ENCODE assay signal across 1 cellular context in the genomic region with DNA sequence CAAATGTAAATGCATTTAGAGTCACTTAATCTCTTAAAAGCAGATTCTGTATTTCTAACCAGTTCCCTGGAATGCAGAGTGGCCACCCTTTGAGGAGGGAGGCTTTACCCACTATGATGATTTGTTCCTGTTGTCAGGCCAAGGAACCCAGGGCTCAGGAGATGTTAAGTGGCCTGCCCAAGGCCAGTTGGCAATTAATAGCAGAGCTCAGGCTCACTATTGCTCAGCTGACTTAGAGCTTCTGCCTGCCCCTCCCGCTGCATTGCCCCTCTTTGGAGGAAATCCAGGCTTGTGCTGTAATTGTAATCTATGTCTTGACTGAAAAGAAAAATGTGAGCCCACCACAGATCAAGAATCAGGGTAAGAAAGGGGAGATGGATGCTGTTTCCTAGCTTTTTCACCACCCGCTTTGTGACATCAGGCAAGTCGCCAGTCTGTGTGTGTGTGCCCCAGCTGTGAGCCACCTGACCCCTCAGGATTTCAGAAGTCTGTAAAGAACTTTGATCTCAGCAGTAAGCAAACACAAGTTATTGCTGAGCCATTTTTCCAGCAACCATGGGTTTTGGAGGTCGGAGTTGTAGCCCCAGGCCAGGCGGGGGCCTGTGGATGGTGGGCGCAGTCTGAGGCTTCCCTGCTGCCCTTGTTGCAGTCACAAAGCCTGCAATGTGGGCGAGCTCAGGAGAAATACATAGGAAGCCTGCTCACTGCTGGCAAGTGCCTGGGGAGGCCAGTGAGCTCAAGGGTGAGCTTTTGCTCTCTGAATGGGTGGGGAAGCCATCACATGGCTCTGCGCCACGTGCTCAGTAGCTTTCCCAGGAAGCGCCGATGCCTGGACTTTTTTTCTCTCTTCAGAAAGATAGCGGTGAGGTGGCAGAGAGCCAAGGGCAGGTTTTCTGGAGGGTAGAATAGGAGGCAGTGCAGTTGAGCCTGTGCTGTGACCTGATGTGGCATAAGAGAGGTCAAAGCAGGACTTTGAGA.
TF ChIP-seq lines count a peak whose summit lies in the region.

No MANE protein-coding gene starts in this region.

TF ChIP-seq in HepG2, 621 proteins besides CTCF, POLR2A, EP300 and RAD21 (continued from another document and continues in another):
- TF ChIP-seq, protein P1, sequence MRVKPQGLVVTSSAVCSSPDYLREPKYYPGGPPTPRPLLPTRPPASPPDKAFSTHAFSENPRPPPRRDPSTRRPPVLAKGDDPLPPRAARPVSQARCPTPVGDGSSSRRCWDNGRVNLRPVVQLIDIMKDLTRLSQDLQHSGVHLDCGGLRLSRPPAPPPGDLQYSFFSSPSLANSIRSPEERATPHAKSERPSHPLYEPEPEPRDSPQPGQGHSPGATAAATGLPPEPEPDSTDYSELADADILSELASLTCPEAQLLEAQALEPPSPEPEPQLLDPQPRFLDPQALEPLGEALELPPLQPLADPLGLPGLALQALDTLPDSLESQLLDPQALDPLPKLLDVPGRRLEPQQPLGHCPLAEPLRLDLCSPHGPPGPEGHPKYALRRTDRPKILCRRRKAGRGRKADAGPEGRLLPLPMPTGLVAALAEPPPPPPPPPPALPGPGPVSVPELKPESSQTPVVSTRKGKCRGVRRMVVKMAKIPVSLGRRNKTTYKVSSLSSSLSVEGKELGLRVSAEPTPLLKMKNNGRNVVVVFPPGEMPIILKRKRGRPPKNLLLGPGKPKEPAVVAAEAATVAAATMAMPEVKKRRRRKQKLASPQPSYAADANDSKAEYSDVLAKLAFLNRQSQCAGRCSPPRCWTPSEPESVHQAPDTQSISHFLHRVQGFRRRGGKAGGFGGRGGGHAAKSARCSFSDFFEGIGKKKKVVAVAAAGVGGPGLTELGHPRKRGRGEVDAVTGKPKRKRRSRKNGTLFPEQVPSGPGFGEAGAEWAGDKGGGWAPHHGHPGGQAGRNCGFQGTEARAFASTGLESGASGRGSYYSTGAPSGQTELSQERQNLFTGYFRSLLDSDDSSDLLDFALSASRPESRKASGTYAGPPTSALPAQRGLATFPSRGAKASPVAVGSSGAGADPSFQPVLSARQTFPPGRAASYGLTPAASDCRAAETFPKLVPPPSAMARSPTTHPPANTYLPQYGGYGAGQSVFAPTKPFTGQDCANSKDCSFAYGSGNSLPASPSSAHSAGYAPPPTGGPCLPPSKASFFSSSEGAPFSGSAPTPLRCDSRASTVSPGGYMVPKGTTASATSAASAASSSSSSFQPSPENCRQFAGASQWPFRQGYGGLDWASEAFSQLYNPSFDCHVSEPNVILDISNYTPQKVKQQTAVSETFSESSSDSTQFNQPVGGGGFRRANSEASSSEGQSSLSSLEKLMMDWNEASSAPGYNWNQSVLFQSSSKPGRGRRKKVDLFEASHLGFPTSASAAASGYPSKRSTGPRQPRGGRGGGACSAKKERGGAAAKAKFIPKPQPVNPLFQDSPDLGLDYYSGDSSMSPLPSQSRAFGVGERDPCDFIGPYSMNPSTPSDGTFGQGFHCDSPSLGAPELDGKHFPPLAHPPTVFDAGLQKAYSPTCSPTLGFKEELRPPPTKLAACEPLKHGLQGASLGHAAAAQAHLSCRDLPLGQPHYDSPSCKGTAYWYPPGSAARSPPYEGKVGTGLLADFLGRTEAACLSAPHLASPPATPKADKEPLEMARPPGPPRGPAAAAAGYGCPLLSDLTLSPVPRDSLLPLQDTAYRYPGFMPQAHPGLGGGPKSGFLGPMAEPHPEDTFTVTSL (CRISPR knock-in tag; IDR thresholded peaks at IDR 0.05; ENCODE audit: borderline replicate concordance), result peak; percentile 89
- TF ChIP-seq ZNF619 (CRISPR knock-in tag; IDR thresholded peaks at IDR 0.05), result no peak
- no peak for TF ChIP-seq JUNB (CRISPR knock-in tag; IDR thresholded peaks at IDR 0.05; ENCODE audit: borderline replicate concordance)
- TF ChIP-seq, protein P2, sequence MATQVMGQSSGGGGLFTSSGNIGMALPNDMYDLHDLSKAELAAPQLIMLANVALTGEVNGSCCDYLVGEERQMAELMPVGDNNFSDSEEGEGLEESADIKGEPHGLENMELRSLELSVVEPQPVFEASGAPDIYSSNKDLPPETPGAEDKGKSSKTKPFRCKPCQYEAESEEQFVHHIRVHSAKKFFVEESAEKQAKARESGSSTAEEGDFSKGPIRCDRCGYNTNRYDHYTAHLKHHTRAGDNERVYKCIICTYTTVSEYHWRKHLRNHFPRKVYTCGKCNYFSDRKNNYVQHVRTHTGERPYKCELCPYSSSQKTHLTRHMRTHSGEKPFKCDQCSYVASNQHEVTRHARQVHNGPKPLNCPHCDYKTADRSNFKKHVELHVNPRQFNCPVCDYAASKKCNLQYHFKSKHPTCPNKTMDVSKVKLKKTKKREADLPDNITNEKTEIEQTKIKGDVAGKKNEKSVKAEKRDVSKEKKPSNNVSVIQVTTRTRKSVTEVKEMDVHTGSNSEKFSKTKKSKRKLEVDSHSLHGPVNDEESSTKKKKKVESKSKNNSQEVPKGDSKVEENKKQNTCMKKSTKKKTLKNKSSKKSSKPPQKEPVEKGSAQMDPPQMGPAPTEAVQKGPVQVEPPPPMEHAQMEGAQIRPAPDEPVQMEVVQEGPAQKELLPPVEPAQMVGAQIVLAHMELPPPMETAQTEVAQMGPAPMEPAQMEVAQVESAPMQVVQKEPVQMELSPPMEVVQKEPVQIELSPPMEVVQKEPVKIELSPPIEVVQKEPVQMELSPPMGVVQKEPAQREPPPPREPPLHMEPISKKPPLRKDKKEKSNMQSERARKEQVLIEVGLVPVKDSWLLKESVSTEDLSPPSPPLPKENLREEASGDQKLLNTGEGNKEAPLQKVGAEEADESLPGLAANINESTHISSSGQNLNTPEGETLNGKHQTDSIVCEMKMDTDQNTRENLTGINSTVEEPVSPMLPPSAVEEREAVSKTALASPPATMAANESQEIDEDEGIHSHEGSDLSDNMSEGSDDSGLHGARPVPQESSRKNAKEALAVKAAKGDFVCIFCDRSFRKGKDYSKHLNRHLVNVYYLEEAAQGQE (IDR thresholded peaks at IDR 0.05; ENCODE audit: borderline replicate concordance in 1 of 2, low read depth in 1 of 2, low read length in 2 of 2), result 0 out of 4 replicates have a peak, but pooled peaks of 1 of the 2 experiments have one; percentile 32
- no peak; the same call in 1 of the 2 replicates for TF ChIP-seq BRD4 (CRISPR knock-in tag; IDR thresholded peaks at IDR 0.05)
- TF ChIP-seq, protein P3, sequence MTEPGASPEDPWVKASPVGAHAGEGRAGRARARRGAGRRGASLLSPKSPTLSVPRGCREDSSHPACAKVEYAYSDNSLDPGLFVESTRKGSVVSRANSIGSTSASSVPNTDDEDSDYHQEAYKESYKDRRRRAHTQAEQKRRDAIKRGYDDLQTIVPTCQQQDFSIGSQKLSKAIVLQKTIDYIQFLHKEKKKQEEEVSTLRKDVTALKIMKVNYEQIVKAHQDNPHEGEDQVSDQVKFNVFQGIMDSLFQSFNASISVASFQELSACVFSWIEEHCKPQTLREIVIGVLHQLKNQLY (CRISPR knock-in tag; IDR thresholded peaks at IDR 0.05), result peak; percentile 94
- TF ChIP-seq ZNF33A (CRISPR knock-in tag; IDR thresholded peaks at IDR 0.05; ENCODE audit: borderline replicate concordance), result no peak
- peak; percentile 84 for TF ChIP-seq ZNF317 (CRISPR knock-in tag; IDR thresholded peaks at IDR 0.05)
- TF ChIP-seq ZBTB1 (CRISPR knock-in tag; IDR thresholded peaks at IDR 0.05; ENCODE audit: borderline replicate concordance), result no peak
- TF ChIP-seq GTF3A (CRISPR knock-in tag; conservative IDR thresholded peaks at IDR 0.05), result no peak
- TF ChIP-seq ZBTB20 (CRISPR knock-in tag; IDR thresholded peaks at IDR 0.05; ENCODE audit: borderline replicate concordance, low read depth), result peak; percentile 60; the same call in 1 of the 2 replicates
- peak; percentile 67; the same call in 1 of the 2 replicates for TF ChIP-seq ZNF264 (CRISPR knock-in tag; IDR thresholded peaks at IDR 0.05)
- TF ChIP-seq TBX3 (IDR thresholded peaks at IDR 0.05; ENCODE audit: borderline replicate concordance), result peak; percentile 30; the same call in 1 of the 2 replicates
- TF ChIP-seq ZNF567 (CRISPR knock-in tag; IDR thresholded peaks at IDR 0.05; ENCODE audit: borderline replicate concordance), result no peak
- no peak for TF ChIP-seq ZNF326 (CRISPR knock-in tag; IDR thresholded peaks at IDR 0.05; ENCODE audit: borderline replicate concordance)
- TF ChIP-seq, protein P4, sequence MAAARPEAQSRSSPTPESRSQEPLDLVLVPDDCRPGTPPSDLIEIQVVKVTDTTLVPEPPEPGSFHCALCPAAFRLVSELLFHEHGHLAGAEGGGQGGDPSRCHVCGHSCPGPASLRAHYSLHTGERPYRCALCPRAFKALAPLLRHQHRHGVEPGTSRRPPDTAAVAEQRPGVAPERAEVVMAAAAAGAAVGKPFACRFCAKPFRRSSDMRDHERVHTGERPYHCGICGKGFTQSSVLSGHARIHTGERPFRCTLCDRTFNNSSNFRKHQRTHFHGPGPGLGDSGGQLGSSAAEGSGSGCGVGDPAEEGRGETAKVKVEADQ (CRISPR knock-in tag; IDR thresholded peaks at IDR 0.05; ENCODE audit: borderline replicate concordance), result peak; percentile 94
- TF ChIP-seq, protein P5, sequence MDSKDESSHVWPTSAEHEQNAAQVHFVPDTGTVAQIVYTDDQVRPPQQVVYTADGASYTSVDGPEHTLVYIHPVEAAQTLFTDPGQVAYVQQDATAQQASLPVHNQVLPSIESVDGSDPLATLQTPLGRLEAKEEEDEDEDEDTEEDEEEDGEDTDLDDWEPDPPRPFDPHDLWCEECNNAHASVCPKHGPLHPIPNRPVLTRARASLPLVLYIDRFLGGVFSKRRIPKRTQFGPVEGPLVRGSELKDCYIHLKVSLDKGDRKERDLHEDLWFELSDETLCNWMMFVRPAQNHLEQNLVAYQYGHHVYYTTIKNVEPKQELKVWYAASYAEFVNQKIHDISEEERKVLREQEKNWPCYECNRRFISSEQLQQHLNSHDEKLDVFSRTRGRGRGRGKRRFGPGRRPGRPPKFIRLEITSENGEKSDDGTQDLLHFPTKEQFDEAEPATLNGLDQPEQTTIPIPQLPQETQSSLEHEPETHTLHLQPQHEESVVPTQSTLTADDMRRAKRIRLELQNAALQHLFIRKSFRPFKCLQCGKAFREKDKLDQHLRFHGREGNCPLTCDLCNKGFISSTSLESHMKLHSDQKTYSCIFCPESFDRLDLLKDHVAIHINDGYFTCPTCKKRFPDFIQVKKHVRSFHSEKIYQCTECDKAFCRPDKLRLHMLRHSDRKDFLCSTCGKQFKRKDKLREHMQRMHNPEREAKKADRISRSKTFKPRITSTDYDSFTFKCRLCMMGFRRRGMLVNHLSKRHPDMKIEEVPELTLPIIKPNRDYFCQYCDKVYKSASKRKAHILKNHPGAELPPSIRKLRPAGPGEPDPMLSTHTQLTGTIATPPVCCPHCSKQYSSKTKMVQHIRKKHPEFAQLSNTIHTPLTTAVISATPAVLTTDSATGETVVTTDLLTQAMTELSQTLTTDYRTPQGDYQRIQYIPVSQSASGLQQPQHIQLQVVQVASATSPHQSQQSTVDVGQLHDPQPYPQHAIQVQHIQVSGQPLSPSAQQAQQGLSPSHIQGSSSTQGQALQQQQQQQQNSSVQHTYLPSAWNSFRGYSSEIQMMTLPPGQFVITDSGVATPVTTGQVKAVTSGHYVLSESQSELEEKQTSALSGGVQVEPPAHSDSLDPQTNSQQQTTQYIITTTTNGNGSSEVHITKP (CRISPR knock-in tag; IDR thresholded peaks at IDR 0.05; ENCODE audit: low read depth), result 0 out of 2 replicates have a peak, but pooled peaks have one; percentile 38
- TF ChIP-seq, protein P6, sequence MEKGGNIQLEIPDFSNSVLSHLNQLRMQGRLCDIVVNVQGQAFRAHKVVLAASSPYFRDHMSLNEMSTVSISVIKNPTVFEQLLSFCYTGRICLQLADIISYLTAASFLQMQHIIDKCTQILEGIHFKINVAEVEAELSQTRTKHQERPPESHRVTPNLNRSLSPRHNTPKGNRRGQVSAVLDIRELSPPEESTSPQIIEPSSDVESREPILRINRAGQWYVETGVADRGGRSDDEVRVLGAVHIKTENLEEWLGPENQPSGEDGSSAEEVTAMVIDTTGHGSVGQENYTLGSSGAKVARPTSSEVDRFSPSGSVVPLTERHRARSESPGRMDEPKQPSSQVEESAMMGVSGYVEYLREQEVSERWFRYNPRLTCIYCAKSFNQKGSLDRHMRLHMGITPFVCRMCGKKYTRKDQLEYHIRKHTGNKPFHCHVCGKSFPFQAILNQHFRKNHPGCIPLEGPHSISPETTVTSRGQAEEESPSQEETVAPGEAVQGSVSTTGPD (CRISPR knock-in tag; IDR thresholded peaks at IDR 0.05), result no peak
- no peak; the same call in 1 of the 2 replicates for TF ChIP-seq ZNF3 (CRISPR knock-in tag; IDR thresholded peaks at IDR 0.05)
- TF ChIP-seq ZNF34 (CRISPR knock-in tag; IDR thresholded peaks at IDR 0.05; ENCODE audit: borderline replicate concordance), result peak; percentile 80; the same call in 1 of the 2 replicates
- peak; percentile 23; the same call in 1 of the 2 replicates for TF ChIP-seq SALL2 (CRISPR knock-in tag; IDR thresholded peaks at IDR 0.05)
- TF ChIP-seq BORCS8-MEF2B (CRISPR knock-in tag; IDR thresholded peaks at IDR 0.05), result peak; percentile 46; the same call in 1 of the 2 replicates
- 0 out of 2 replicates have a peak, but pooled peaks have one; percentile 58 for TF ChIP-seq ESRRA (CRISPR knock-in tag; IDR thresholded peaks at IDR 0.05; ENCODE audit: low read depth)
- TF ChIP-seq RFX1 (IDR thresholded peaks at IDR 0.05), result no peak
- TF ChIP-seq, protein P7, sequence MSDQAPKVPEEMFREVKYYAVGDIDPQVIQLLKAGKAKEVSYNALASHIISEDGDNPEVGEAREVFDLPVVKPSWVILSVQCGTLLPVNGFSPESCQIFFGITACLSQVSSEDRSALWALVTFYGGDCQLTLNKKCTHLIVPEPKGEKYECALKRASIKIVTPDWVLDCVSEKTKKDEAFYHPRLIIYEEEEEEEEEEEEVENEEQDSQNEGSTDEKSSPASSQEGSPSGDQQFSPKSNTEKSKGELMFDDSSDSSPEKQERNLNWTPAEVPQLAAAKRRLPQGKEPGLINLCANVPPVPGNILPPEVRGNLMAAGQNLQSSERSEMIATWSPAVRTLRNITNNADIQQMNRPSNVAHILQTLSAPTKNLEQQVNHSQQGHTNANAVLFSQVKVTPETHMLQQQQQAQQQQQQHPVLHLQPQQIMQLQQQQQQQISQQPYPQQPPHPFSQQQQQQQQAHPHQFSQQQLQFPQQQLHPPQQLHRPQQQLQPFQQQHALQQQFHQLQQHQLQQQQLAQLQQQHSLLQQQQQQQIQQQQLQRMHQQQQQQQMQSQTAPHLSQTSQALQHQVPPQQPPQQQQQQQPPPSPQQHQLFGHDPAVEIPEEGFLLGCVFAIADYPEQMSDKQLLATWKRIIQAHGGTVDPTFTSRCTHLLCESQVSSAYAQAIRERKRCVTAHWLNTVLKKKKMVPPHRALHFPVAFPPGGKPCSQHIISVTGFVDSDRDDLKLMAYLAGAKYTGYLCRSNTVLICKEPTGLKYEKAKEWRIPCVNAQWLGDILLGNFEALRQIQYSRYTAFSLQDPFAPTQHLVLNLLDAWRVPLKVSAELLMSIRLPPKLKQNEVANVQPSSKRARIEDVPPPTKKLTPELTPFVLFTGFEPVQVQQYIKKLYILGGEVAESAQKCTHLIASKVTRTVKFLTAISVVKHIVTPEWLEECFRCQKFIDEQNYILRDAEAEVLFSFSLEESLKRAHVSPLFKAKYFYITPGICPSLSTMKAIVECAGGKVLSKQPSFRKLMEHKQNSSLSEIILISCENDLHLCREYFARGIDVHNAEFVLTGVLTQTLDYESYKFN (CRISPR knock-in tag; conservative IDR thresholded peaks at IDR 0.05), result peak; percentile 94
- 0 out of 2 replicates have a peak, but pooled peaks have one; percentile 14 for TF ChIP-seq KDM5A (IDR thresholded peaks at IDR 0.05; ENCODE audit: borderline replicate concordance, low read length)
